8 cellular contexts compared by ENCODE assay signal in the genomic region with DNA sequence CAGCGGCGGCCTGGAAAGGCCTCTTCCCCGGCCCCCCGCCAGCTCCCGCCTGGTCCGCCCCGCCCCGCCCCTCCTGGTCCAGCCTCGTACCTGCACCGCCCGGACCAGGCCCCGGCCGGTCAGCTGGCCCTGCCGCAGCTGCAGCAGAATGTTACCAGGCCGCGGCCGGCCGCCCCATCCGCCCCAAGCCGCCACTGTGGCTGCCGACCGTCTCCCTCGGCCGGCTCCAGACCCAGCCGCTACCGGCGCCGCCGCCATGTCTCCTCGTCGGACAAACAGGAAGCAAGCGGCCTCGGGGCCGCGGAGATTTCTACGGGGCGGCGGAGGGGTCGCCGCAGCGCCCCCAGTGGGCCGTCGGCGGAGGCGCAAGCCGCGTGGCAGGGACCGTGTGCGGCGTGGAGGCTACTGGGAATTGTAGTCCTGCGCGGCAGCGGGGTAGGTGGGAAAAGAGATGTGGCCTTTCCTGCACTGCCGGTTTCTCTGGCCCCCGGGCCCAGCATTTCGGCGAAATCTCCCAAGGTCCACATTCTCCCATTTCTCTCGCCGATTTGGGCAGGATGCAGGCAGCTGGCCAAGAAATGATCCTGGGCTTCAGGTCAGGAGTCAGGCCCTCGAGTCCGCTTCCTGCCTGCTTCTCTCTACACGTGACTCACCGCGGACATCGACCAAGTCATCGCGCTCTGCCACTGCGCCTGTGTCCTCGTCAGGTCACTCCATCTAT. TPM values are rescaled to one million over a fixed set of nuclear protein-coding genes. Genes with fewer than 3 reads are reported as not detected.
DNase-seq lines count a peak whose midpoint lies in the region; ATAC-seq and TF ChIP-seq lines count a peak whose summit lies in the region.

A gene with protein sequence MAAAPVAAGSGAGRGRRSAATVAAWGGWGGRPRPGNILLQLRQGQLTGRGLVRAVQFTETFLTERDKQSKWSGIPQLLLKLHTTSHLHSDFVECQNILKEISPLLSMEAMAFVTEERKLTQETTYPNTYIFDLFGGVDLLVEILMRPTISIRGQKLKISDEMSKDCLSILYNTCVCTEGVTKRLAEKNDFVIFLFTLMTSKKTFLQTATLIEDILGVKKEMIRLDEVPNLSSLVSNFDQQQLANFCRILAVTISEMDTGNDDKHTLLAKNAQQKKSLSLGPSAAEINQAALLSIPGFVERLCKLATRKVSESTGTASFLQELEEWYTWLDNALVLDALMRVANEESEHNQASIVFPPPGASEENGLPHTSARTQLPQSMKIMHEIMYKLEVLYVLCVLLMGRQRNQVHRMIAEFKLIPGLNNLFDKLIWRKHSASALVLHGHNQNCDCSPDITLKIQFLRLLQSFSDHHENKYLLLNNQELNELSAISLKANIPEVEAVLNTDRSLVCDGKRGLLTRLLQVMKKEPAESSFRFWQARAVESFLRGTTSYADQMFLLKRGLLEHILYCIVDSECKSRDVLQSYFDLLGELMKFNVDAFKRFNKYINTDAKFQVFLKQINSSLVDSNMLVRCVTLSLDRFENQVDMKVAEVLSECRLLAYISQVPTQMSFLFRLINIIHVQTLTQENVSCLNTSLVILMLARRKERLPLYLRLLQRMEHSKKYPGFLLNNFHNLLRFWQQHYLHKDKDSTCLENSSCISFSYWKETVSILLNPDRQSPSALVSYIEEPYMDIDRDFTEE (minus strand): TSS at position 284 of the 721 bp plus-strand sequence. CDS start 26 bp downstream, at position 258.

- no peaks in the 10 kb centered on the region for H3K36me3 ChIP-seq in kidney epithelial cell (ENCODE audit: control insufficient read depth, insufficient read depth, low read length)

- ATAC-seq in GM18907 (IDR thresholded peaks at IDR 0.05; ENCODE audit: unreplicated experiment) (peak; percentile 94), HG03159 (IDR thresholded peaks at IDR 0.05; ENCODE audit: unreplicated experiment) (peak; percentile 91)

- H3K27me3 ChIP-seq in kidney epithelial cell (ENCODE audit: control insufficient read depth, insufficient read depth, low read length) = no peaks in the 10 kb centered on the region

- peak; percentile 95 for DNase-seq in AG20443 (ENCODE audit: low spot score)
- DNase-seq in NCI-H226 = peak; percentile 84
- peak; percentile 90 for DNase-seq in activated CD4-positive, CD25-positive, alpha-beta regulatory T cell treated with anti-CD3 and anti-CD28 coated beads, Interleukin-2, amount 50 U/mL, for 72 hours
- DNase-seq in cerebellum (ENCODE audit: low spot score) = peak; percentile 90
- peak; percentile 43 for DNase-seq in kidney epithelial cell (ENCODE audit: low read depth)
- DNase-seq in stimulated activated CD4-positive, alpha-beta T cell treated with anti-CD3 and anti-CD28 coated beads, Interleukin-1b, Interleukin-23, amount 100 ng/mL, for 1 hour (ENCODE audit: low read depth in 2 of 2) = peak; percentile 62 to 74

- TF ChIP-seq CTCF in kidney epithelial cell (IDR thresholded peaks at IDR 0.05; ENCODE audit: insufficient read depth, low read length, poor library complexity, severe bottlenecking) = peak; percentile 65

- peak within 1 kb of the TSS; percentile 64 for H3K4me3 ChIP-seq in kidney epithelial cell (ENCODE audit: low read depth, low read length)

RNA-seq across cellular contexts. Expression of the gene that starts here (rescaled TPM):
- total RNA-seq in cerebellum (47.7 TPM), kidney epithelial cell (78.8 and 99.3 TPM in 2 replicates)

Comparison
In these comparisons a context has a peak if more than half of its experiments do, and no peak if none do; other contexts are left out.
1. Peak in every context shown above with its lines: DNase-seq, ATAC-seq and H3K4me3 ChIP-seq.
2. DNase-seq: peak in every context shown above with its lines; median percentile 95 in AG20443; 90 in activated CD4-positive, CD25-positive, alpha-beta regulatory T cell treated with anti-CD3 and anti-CD28 coated beads, Interleukin-2, amount 50 U/mL, for 72 hours; 90 in cerebellum; 84 in NCI-H226; 68 in stimulated activated CD4-positive, alpha-beta T cell treated with anti-CD3 and anti-CD28 coated beads, Interleukin-1b, Interleukin-23, amount 100 ng/mL, for 1 hour; 43 in kidney epithelial cell.